ENCODE assay signal across 8 cellular contexts in the genomic region with DNA sequence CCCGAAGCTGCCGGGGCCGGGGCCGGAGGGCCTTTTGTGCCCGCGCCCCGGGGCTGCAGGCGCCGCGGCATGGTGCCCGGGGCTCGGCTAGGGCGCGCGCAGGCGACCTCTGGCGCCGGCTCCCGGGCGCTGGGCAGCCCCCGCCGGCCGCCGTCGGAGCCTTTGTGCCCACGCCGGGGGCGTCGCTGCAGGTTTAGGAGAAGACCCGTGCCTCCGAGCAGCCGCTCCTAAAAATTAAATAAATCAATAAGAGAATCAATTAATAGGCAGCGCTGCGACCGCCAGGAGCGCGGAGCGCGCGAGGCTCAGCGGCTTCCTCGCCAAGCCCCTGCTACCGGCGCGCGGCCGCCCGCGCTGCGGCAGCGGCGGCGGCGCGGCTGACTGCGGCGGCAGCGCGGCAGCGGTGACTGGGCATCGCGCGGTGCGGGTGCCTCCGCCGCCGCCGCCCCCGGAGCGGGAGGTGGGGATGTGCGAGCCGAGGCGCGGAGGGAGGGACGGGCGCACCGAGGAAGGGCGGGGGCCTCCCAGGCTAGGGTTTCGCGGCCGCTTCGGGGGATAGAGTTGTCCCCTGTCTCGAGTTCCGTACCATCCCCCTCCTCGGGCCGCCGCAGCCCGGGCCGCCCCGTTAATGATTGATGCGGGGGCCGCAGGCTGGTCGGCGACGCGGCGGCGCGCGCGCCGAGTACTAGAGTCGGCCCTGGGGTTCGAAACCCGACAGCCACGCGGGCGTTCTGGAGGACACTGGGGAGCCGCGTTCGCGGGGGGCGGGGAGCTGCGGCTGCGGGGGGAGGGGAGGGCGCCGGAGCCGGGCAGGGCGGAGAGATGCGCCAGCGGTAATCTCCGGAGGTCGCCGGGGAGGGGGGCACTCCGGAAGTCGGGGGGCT. TPM values are rescaled to one million over a fixed set of nuclear protein-coding genes. Genes with fewer than 3 reads are reported as not detected.
A peak's percentile ranks its signal among the peaks of the same experiment; 100 is the strongest.
DNase-seq lines count a peak whose midpoint lies in the region; ATAC-seq, FAIRE-seq and TF ChIP-seq lines count a peak whose summit lies in the region.

A gene with protein sequence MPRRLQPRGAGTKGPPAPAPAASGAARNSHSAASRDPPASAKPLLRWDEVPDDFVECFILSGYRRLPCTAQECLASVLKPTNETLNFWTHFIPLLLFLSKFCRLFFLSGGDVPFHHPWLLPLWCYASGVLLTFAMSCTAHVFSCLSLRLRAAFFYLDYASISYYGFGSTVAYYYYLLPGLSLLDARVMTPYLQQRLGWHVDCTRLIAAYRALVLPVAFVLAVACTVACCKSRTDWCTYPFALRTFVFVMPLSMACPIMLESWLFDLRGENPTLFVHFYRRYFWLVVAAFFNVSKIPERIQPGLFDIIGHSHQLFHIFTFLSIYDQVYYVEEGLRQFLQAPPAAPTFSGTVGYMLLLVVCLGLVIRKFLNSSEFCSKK (minus strand): TSS at position 409 of the 884 bp plus-strand sequence. CDS start 338 bp downstream, at position 71.

- no peaks in the 10 kb centered on the region for H3K36me3 ChIP-seq in pancreas

- no peak for TF ChIP-seq CTCF in pancreas (IDR thresholded peaks at IDR 0.05)

- no peak for FAIRE-seq in frontal cortex (lab: Jason Lieb, UNC)
- FAIRE-seq in pancreas (lab: Jason Lieb, UNC) = no peak

- DNase-seq in NCI-H510A treated with DMSO at 0.1 percent for 48 hours (lab: John Stamatoyannopoulos, UW) (peak; percentile 12), NCI-H510A (lab: John Stamatoyannopoulos, UW) (no peak), frontal cortex (ENCODE audit: low spot score in 2 of 2) (peak; percentile 52 to 53), pancreas (peak in 3 of 6 donors; percentile 33 to 64 (median 55)), SKM-1 treated with dmso at 0.1 percent for 144 hours (lab: John Stamatoyannopoulos, UW; ENCODE audit: unreplicated experiment) (no peak)
- DNase-seq in activated CD4-positive, alpha-beta T cell treated with anti-CD3 and anti-CD28 coated beads, Interleukin-2, amount 50 U/mL, for 48 hours = peak; percentile 8 to 18

- H3K4me1 ChIP-seq in pancreas = no peaks in the 10 kb centered on the region

- no peak within 1 kb of the TSS for H3K27ac ChIP-seq in pancreas

- WGBS in pancreas, 2 donors = 1% methylated on average over 100 to 126 of the region's 126 CpGs

- peak within 1 kb of the TSS; percentile 23 to 63 (median 37) for H3K4me3 ChIP-seq in pancreas

- ATAC-seq in HG03135 (IDR thresholded peaks at IDR 0.05; ENCODE audit: unreplicated experiment) (peak; percentile 53), pancreas (peak; percentile 38 to 67 (median 54)), HG03139 (IDR thresholded peaks at IDR 0.05; ENCODE audit: unreplicated experiment) (no peak)

- intact Hi-C loops in pancreas (cut with DNase I) = no loop called here

- H3K9me3 ChIP-seq in pancreas = no peaks in the 10 kb centered on the region

- H3K27me3 ChIP-seq in pancreas = peaks cover 0 to 23% (median 3%) of the 10 kb centered on the region in 4 donors

RNA-seq across cellular contexts. Expression of the gene that starts here (rescaled TPM):
- total RNA-seq in frontal cortex (2.4 TPM), pancreas (under 1 TPM in 1 of 6 donors, not detected in 5; 0.13 TPM)
- polyA plus RNA-seq in pancreas = not detected

Comparison
In these comparisons a context has a peak if more than half of its experiments do, and no peak if none do; other contexts are left out.
1. DNase-seq: peak in NCI-H510A treated with DMSO at 0.1 percent for 48 hours (single experiment), activated CD4-positive, alpha-beta T cell treated with anti-CD3 and anti-CD28 coated beads, Interleukin-2, amount 50 U/mL, for 48 hours (2 of 2) and frontal cortex (2 of 2); none in NCI-H510A (single experiment) and SKM-1 treated with dmso at 0.1 percent for 144 hours (single experiment).
2. Peak in ATAC-seq and H3K4me3 ChIP-seq in pancreas; RNA of the gene not detected or under 1 TPM.